In genomic region chr1:144910729-144911128, GRCh38 we compare ENCODE assay signal across 6 cellular contexts.
A peak's percentile ranks its signal among the peaks of the same experiment; 100 is the strongest.
DNase-seq lines count a peak whose midpoint lies in the region; ATAC-seq, FAIRE-seq and TF ChIP-seq lines count a peak whose summit lies in the region.
"Not testable (repeated sequence)": the region's sequence is repeated elsewhere in the genome, so short reads cannot be mapped to it uniquely, and the experiment has no call there.

No MANE protein-coding gene starts in this region.

- in situ Hi-C loops in GM12878 (cut with MboI): not testable (repeated sequence)

- dilution Hi-C loops in endothelial cell of umbilical vein (cut with MboI; ENCODE audit: extremely low pct_ligation_motif_present, low sequenced_read_pairs): not testable (repeated sequence)

- H4K20me1 ChIP-seq in OCI-LY7 (ENCODE audit: insufficient read depth, low read length); GM12878 (ENCODE audit: control insufficient read depth, insufficient read depth); endothelial cell of umbilical vein (replicated peaks; ENCODE audit: control insufficient read depth, extremely low read depth, insufficient read depth, low read length): not testable (repeated sequence)

- H3K9me2 ChIP-seq in OCI-LY7 (ENCODE audit: insufficient read depth, low read length): not testable (repeated sequence)

- TF ChIP-seq RAD21 in GM12878 (IDR thresholded peaks at IDR 0.05; ENCODE audit: insufficient read depth, low read depth, low read length): not testable (repeated sequence)

- WGBS in GM12878 (ENCODE audit: insufficient coverage, insufficient replicate concordance, low lambda C conversion rate, missing lambda C conversion rate): no CpG with 5 or more reads among the region's 5 CpGs
- no CpG with 5 or more reads among the region's 5 CpGs for WGBS in heart left ventricle, 4 donors
- WGBS in right cardiac atrium: no CpG with 5 or more reads among the region's 5 CpGs

- POLR2A ChIA-PET in OCI-LY7 (lab: Charles Lee); GM12878 (lab: Charles Lee); endothelial cell of umbilical vein (lab: Charles Lee): not testable (repeated sequence)

- H2AFZ ChIP-seq in OCI-LY7 (ENCODE audit: low read length); GM12878 (ENCODE audit: control insufficient read depth, low read depth, low read length); endothelial cell of umbilical vein (ENCODE audit: low read depth, low read length): not testable (repeated sequence)

- H3K4me1 ChIP-seq in OCI-LY7 (ENCODE audit: insufficient read depth, low read length, poor library complexity, severe bottlenecking); GM12878 (ENCODE audit: control insufficient read depth, insufficient read depth, low read length); endothelial cell of umbilical vein (ENCODE audit: control insufficient read depth, extremely low read depth, insufficient read depth, low read length); heart left ventricle; right cardiac atrium (ENCODE audit: control insufficient read depth, insufficient read depth, low read length): not testable (repeated sequence)

- H3K79me2 ChIP-seq in OCI-LY7 (ENCODE audit: insufficient read depth, low read depth, low read length); GM12878 (ENCODE audit: control insufficient read depth, insufficient read depth, low read length); endothelial cell of umbilical vein (ENCODE audit: control insufficient read depth, insufficient read depth, low read length): not testable (repeated sequence)

- not testable (repeated sequence) for TF ChIP-seq POLR2A in GM12878 (IDR thresholded peaks at IDR 0.05; ENCODE audit: low read depth, low read length); endothelial cell of umbilical vein (IDR thresholded peaks at IDR 0.05; ENCODE audit: low read depth, low read length); heart left ventricle (IDR thresholded peaks at IDR 0.05)

- H3K4me2 ChIP-seq in OCI-LY7 (ENCODE audit: low read length); GM12878 (ENCODE audit: control insufficient read depth, insufficient read depth); endothelial cell of umbilical vein (ENCODE audit: insufficient read depth, low read length): not testable (repeated sequence)

- H3K9me1 ChIP-seq in endothelial cell of umbilical vein (replicated peaks; ENCODE audit: control insufficient read depth, extremely low read depth, insufficient read depth, low read length): not testable (repeated sequence)

- RAD21 ChIA-PET in GM12878 (lab: Charles Lee; ENCODE audit: unreplicated experiment): not testable (repeated sequence)

- not testable (repeated sequence) for H3K4me3 ChIP-seq in OCI-LY7 (ENCODE audit: low read depth, low read length, poor library complexity, severe bottlenecking); GM12878; endothelial cell of umbilical vein (replicated peaks in 1 of 3; ENCODE audit: insufficient read depth in 1 of 3, low read depth in 1 of 3, low read length in 3 of 3); heart left ventricle; right cardiac atrium (ENCODE audit: low read length)

- not testable (repeated sequence) for H3K27ac ChIP-seq in OCI-LY7 (ENCODE audit: low read depth, low read length, poor library complexity, severe bottlenecking); GM12878 (ENCODE audit: control insufficient read depth, insufficient read depth); endothelial cell of umbilical vein (ENCODE audit: insufficient read depth, low read depth, low read length); heart left ventricle; right cardiac atrium (ENCODE audit: low read length)

- H3K9ac ChIP-seq in GM12878 (ENCODE audit: control insufficient read depth, insufficient read depth, low read length); endothelial cell of umbilical vein (replicated peaks; ENCODE audit: extremely low read depth, insufficient read depth, low read length): not testable (repeated sequence)

- H3K27me3 ChIP-seq in GM12878 (replicated peaks in 1 of 2; ENCODE audit: control insufficient read depth in 2 of 2, insufficient read depth in 2 of 2, low read length in 1 of 2); endothelial cell of umbilical vein (ENCODE audit: control insufficient read depth in 2 of 2, insufficient read depth in 2 of 2, low read length in 2 of 2); heart left ventricle; right cardiac atrium (ENCODE audit: control insufficient read depth, insufficient read depth): not testable (repeated sequence)

- TF ChIP-seq EP300 in GM12878 (IDR thresholded peaks at IDR 0.05; ENCODE audit: borderline replicate concordance in 1 of 2, control insufficient read depth in 1 of 2, low read depth in 2 of 2, low read length in 2 of 2): not testable (repeated sequence)

- DNase-seq in OCI-LY7 (ENCODE audit: low spot score); GM12878 (ENCODE audit: low read depth, low spot score); endothelial cell of umbilical vein (ENCODE audit: low read depth, low spot score); heart left ventricle; right cardiac atrium; sciatic nerve (ENCODE audit: low spot score): not testable (repeated sequence)

- H3K36me3 ChIP-seq in OCI-LY7 (ENCODE audit: insufficient read depth, low read length); GM12878 (ENCODE audit: control insufficient read depth in 2 of 2, insufficient read depth in 2 of 2, low read length in 1 of 2); endothelial cell of umbilical vein (ENCODE audit: control insufficient read depth in 2 of 2, extremely low read depth in 1 of 2, insufficient read depth in 2 of 2, low read length in 2 of 2); heart left ventricle: not testable (repeated sequence)

- SMC1A ChIA-PET in GM12878 (lab: Charles Lee; ENCODE audit: uncharacterized antibody, unreplicated experiment): not testable (repeated sequence)

- not testable (repeated sequence) for ATAC-seq in GM12878
- ATAC-seq in heart left ventricle (peak in 3 of 4 donors; percentile 31 to 68 (median 64)), right cardiac atrium (peak; percentile 22 to 41), sciatic nerve (peak; percentile 75)

- not testable (repeated sequence) for H3K9me3 ChIP-seq in OCI-LY7 (ENCODE audit: low read length); GM12878 (replicated peaks; ENCODE audit: control insufficient read depth, insufficient read depth, low read length); endothelial cell of umbilical vein (replicated peaks; ENCODE audit: control insufficient read depth, insufficient read depth, low read length); heart left ventricle; right cardiac atrium (ENCODE audit: control insufficient read depth, low read length)

- FAIRE-seq in GM12878 (lab: Jason Lieb, UNC); endothelial cell of umbilical vein (lab: Jason Lieb, UNC): not testable (repeated sequence)

- BruUV-seq in OCI-LY7 (replicated peaks; lab: Mats Ljungman, UMichigan) (TSS peak; percentile 66), GM12878 (replicated peaks; lab: Mats Ljungman, UMichigan) (TSS peak; percentile 75), endothelial cell of umbilical vein (replicated peaks; lab: Mats Ljungman, UMichigan) (TSS peak; percentile 10)

- intact Hi-C loops in OCI-LY7 (cut with micrococcal nuclease; ENCODE audit: unreplicated experiment); GM12878 (cut with micrococcal nuclease; ENCODE audit: unreplicated experiment); endothelial cell of umbilical vein (cut with micrococcal nuclease); heart left ventricle (cut with DNase I); right cardiac atrium (cut with DNase I); sciatic nerve (cut with DNase I): not testable (repeated sequence)

- CTCF ChIA-PET in OCI-LY7 (lab: Charles Lee; ENCODE audit: unreplicated experiment); GM12878 (lab: Yijun Ruan, JAX); endothelial cell of umbilical vein (lab: Charles Lee): not testable (repeated sequence)

- TF ChIP-seq CTCF in OCI-LY7 (conservative IDR thresholded peaks at IDR 0.05; ENCODE audit: low read length); GM12878 (IDR thresholded peaks at IDR 0.05 in 2 of 3, conservative IDR thresholded peaks at IDR 0.05 in 1 of 3; ENCODE audit: control insufficient read depth in 2 of 3, extremely low read depth in 1 of 3, insufficient read depth in 1 of 3, low read depth in 3 of 3, low read length in 3 of 3); endothelial cell of umbilical vein (IDR thresholded peaks at IDR 0.05; ENCODE audit: extremely low read depth in 1 of 2, insufficient read depth in 1 of 2, low read depth in 1 of 2, low read length in 2 of 2); heart left ventricle (IDR thresholded peaks at IDR 0.05): not testable (repeated sequence)
